1 cellular context compared by ENCODE assay signal in genomic region chr1:39690943-39691382, GRCh38.
A peak's percentile ranks its signal among the peaks of the same experiment; 100 is the strongest.
TF ChIP-seq lines count a peak whose summit lies in the region.

No MANE protein-coding gene starts in this region.

TF ChIP-seq in GM12878, 131 proteins besides CTCF, POLR2A, EP300 and RAD21:
- no peak for TF ChIP-seq ZBTB4 (CRISPR knock-in tag; IDR thresholded peaks at IDR 0.05)
- no peak for TF ChIP-seq CHD4 (IDR thresholded peaks at IDR 0.05)
- TF ChIP-seq REST (IDR thresholded peaks at IDR 0.05; ENCODE audit: low read depth, low read length): peak; percentile 50; the same call in 1 of the 2 replicates
- no peak for TF ChIP-seq SREBF2 (IDR thresholded peaks at IDR 0.05; ENCODE audit: low read length)
- no peak for TF ChIP-seq NR2F1 (conservative IDR thresholded peaks at IDR 0.05)
TF ChIP-seq in GM12878: peak in this region for 1.
